In the genomic region with DNA sequence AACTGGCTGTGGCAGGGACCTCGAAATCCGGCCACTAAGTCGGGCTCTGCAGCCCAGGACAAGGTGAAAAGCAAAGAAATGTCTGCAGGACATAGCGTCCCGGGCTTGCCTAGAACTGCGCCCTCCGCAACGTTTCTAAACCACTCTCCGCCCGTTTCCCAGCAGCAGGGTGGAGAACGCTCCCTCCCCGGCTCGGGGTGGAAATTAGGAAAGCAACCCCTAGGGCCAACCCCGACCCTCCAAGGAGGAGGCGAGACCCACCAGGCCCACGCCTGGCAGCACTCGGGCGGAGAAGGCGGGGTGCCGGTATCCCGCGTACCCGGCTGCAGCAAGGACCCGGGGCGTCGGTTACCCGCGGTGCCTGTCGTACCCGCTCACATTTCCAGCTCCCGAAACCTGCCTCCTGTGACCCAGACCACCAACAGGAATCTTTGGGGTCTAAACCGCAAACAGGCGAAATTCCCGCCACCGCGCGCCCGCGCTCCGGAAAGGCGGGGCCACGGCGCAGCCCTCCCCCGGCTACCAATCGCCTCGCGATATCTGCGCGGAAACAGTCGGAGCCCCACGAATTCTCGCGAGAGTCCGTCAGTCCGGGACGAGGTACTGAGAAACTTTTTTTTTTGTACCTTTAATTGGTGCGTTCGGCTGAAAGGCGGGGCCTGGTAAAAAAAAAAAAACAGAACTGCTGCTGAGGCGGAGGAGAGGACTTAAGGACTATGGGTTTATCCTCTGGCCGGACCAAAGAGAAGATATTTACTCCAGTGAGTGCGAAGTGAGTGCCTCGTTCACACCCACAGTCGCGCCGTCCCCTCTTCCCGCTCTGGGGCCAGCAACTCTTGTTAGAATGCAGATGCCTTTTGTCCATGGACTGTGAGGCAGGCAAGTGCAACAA, we compare ENCODE assay signal across 1 cellular context.
A peak's percentile ranks its signal among the peaks of the same experiment; 100 is the strongest.
TF ChIP-seq lines count a peak whose summit lies in the region.

TSS of gene MMS22L (minus strand) at position 491 of the 892 bp plus-strand sequence. CDS start 739 bp downstream, outside the sequence.

TF ChIP-seq in K562, 482 proteins besides CTCF, POLR2A, EP300 and RAD21 (continued from another document and continues in another):
- TF ChIP-seq SMAD1 (IDR thresholded peaks at IDR 0.05; ENCODE audit: low read depth, low read length, partially characterized antibody) (no peak), GTF3C2 (IDR thresholded peaks at IDR 0.05; ENCODE audit: borderline replicate concordance, extremely low read depth, insufficient read length) (no peak), ZNF586 (CRISPR knock-in tag; conservative IDR thresholded peaks at IDR 0.05) (no peak), ZSCAN32 (CRISPR knock-in tag; IDR thresholded peaks at IDR 0.05) (no peak), STAT6 (CRISPR knock-in tag; IDR thresholded peaks at IDR 0.05) (no peak), E2F8 (IDR thresholded peaks at IDR 0.05; ENCODE audit: low read depth, partially characterized antibody) (peak; percentile 98), ESRRA (IDR thresholded peaks at IDR 0.05; ENCODE audit: borderline replicate concordance, low read depth) (peak; percentile 80; the same call in 1 of the 2 replicates), RHOXF2B (CRISPR knock-in tag; conservative IDR thresholded peaks at IDR 0.05) (no peak), ZNF212 (CRISPR knock-in tag; IDR thresholded peaks at IDR 0.05) (no peak), SPI1 (IDR thresholded peaks at IDR 0.05; ENCODE audit: borderline replicate concordance, low read depth, low read length) (peak; percentile 55; the same call in 1 of the 2 replicates), PHF20 (IDR thresholded peaks at IDR 0.05; ENCODE audit: partially characterized antibody) (peak; percentile 75), ZKSCAN3 (CRISPR knock-in tag; IDR thresholded peaks at IDR 0.05) (no peak), ZFX (CRISPR knock-in tag; IDR thresholded peaks at IDR 0.05) (peak; percentile 81), FOXP1 (CRISPR knock-in tag; IDR thresholded peaks at IDR 0.05) (peak; percentile 84; the same call in 1 of the 2 replicates), PURB (CRISPR knock-in tag; IDR thresholded peaks at IDR 0.05; ENCODE audit: low read depth) (no peak), SMAD2 (IDR thresholded peaks at IDR 0.05; ENCODE audit: low read depth, low read length) (no peak), GABPB1 (CRISPR knock-in tag; IDR thresholded peaks at IDR 0.05) (peak; percentile 53; the same call in 1 of the 2 replicates), ZNF274 (IDR thresholded peaks at IDR 0.05; ENCODE audit: borderline replicate concordance, low read depth, low read length) (no peak), MTA3 (IDR thresholded peaks at IDR 0.05; ENCODE audit: borderline replicate concordance) (no peak; the same call in 1 of the 2 replicates), CHAMP1 (IDR thresholded peaks at IDR 0.05) (no peak), ZNF398 (CRISPR knock-in tag; IDR thresholded peaks at IDR 0.05) (no peak), NBN (IDR thresholded peaks at IDR 0.05; ENCODE audit: low read depth) (no peak), TGIF2 (CRISPR knock-in tag; IDR thresholded peaks at IDR 0.05) (0 out of 2 replicates have a peak, but pooled peaks have one; percentile 31), NONO (IDR thresholded peaks at IDR 0.05; ENCODE audit: low read depth in 2 of 2, low read length in 1 of 2) (no peak), CCAR2 (IDR thresholded peaks at IDR 0.05; ENCODE audit: low read depth, low read length) (no peak), ZNF12 (CRISPR knock-in tag; IDR thresholded peaks at IDR 0.05) (0 out of 2 replicates have a peak, but pooled peaks have one; percentile 22), ILF3 (IDR thresholded peaks at IDR 0.05; ENCODE audit: borderline replicate concordance) (no peak), CBFA2T2 (conservative IDR thresholded peaks at IDR 0.05) (no peak), ATF2 (CRISPR knock-in tag; IDR thresholded peaks at IDR 0.05) (no peak), ZBTB1 (CRISPR knock-in tag; IDR thresholded peaks at IDR 0.05; ENCODE audit: borderline replicate concordance, low read depth) (peak; percentile 20; the same call in 1 of the 2 replicates), MAZ (CRISPR knock-in tag; conservative IDR thresholded peaks at IDR 0.05 in 1 of 2, IDR thresholded peaks at IDR 0.05 in 1 of 2) (peak; percentile 60 to 75), MEF2A (IDR thresholded peaks at IDR 0.05; ENCODE audit: control insufficient read depth, low read depth, low read length) (no peak), ZNF699 (CRISPR knock-in tag; IDR thresholded peaks at IDR 0.05; ENCODE audit: insufficient replicate concordance) (no peak), CCNT2 (IDR thresholded peaks at IDR 0.05; ENCODE audit: borderline replicate concordance, extremely low read depth, insufficient read length, low read depth, low read length) (no peak), LCOR (CRISPR knock-in tag; IDR thresholded peaks at IDR 0.05) (no peak), CBX5 (IDR thresholded peaks at IDR 0.05; ENCODE audit: borderline replicate concordance, low read depth) (no peak), RUNX1 (IDR thresholded peaks at IDR 0.05; ENCODE audit: low read depth) (no peak), TRIM25 (IDR thresholded peaks at IDR 0.05; ENCODE audit: borderline replicate concordance) (no peak), GATAD2A (IDR thresholded peaks at IDR 0.05) (no peak), ETV5 (CRISPR knock-in tag; IDR thresholded peaks at IDR 0.05; ENCODE audit: low read depth) (peak; percentile 75), FOSL1 (tag; conservative IDR thresholded peaks at IDR 0.05) (no peak)
- TF ChIP-seq, protein P1, sequence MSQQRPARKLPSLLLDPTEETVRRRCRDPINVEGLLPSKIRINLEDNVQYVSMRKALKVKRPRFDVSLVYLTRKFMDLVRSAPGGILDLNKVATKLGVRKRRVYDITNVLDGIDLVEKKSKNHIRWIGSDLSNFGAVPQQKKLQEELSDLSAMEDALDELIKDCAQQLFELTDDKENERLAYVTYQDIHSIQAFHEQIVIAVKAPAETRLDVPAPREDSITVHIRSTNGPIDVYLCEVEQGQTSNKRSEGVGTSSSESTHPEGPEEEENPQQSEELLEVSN (IDR thresholded peaks at IDR 0.05; ENCODE audit: borderline replicate concordance in 1 of 2, extremely low read depth in 1 of 2, insufficient read depth in 1 of 2, insufficient read length in 1 of 2, low read depth in 1 of 2, low read length in 1 of 2, poor library complexity in 1 of 2, severe bottlenecking in 1 of 2), result peak; percentile 79 to 84
